ENCODE assay signal across 17 cellular contexts in genomic region chr7:117273325-117274292, GRCh38. TPM values are rescaled to one million over a fixed set of nuclear protein-coding genes. Genes with fewer than 3 reads are reported as not detected.
DNase-seq lines count a peak whose midpoint lies in the region; ATAC-seq, FAIRE-seq and TF ChIP-seq lines count a peak whose summit lies in the region.
"Had no signal": no experiment of that assay in that cellular context is flagged by ENCODE, and none has a peak within 500 bp of the region (broad histone marks: within the 10 kb centered on the region; RNA-seq: fewer than 3 reads in every experiment).

No MANE protein-coding gene starts in this region.

- POLR2A ChIA-PET in HEK293T (lab: Yijun Ruan, JAX): no interaction called here

- H3K36me3 ChIP-seq in bronchial epithelial cell (ENCODE audit: control insufficient read depth, insufficient read depth, low read length): no peaks in the 10 kb centered on the region
- H3K36me3 ChIP-seq: colonic mucosa had no signal

- DNase-seq in HEK293T (ENCODE audit: extremely low spot score) (peak; percentile 42), NCI-H1694 (lab: John Stamatoyannopoulos, UW) (peak; percentile 31), bronchial epithelial cell (ENCODE audit: low read depth) (peak; percentile 91), retina (peak; percentile 21), D341Med (ENCODE audit: low spot score) (no peak)
- no peak for DNase-seq in stimulated activated CD4-positive, alpha-beta T cell treated with anti-CD3 and anti-CD28 coated beads, Interleukin-4, amount 100 ng/mL, for 24 hours
- DNase-seq: activated CD4-positive, alpha-beta T cell treated with anti-CD3 and anti-CD28 coated beads, Interleukin-2, amount 50 U/mL, for 1 hour; activated naive CD4-positive, alpha-beta T cell treated with Interleukin-2 at 50 U/mL for 16 hours; Calu3; colonic mucosa; left ventricle myocardium superior; NCI-H1048; stimulated activated CD4-positive, alpha-beta T cell treated with anti-CD3 and anti-CD28 coated beads, Interleukin-4, amount 100 ng/mL, for 1 hour had no signal

- no peaks in the 10 kb centered on the region for H3K27me3 ChIP-seq in bronchial epithelial cell (ENCODE audit: control insufficient read depth, insufficient read depth, low read length)
- H3K27me3 ChIP-seq: colonic mucosa had no signal

- ATAC-seq in GM18517 (IDR thresholded peaks at IDR 0.05; ENCODE audit: unreplicated experiment): no peak
- ATAC-seq: left ventricle myocardium superior had no signal

- no peak for TF ChIP-seq CTCF in bronchial epithelial cell (IDR thresholded peaks at IDR 0.05; ENCODE audit: insufficient read depth, low read length, severe bottlenecking)

- FAIRE-seq in bronchial epithelial cell (lab: Jason Lieb, UNC): no peak
- FAIRE-seq: RCC 7860, TTC549 had no signal

- H3K4me3 ChIP-seq in bronchial epithelial cell (ENCODE audit: low read depth, low read length): no peak overlapping the region
- H3K4me3 ChIP-seq: colonic mucosa had no signal

- CTCF ChIA-PET in HEK293T (lab: Yijun Ruan, JAX): no interaction called here

TF ChIP-seq in HEK293T, 16 proteins besides CTCF, POLR2A, EP300 and RAD21:
- TF ChIP-seq SP1 (IDR thresholded peaks at IDR 0.05) (no peak), TARDBP (IDR thresholded peaks at IDR 0.05) (no peak), LEF1 (IDR thresholded peaks at IDR 0.05; ENCODE audit: borderline replicate concordance) (no peak), ELF4 (IDR thresholded peaks at IDR 0.05) (no peak), FOXK2 (IDR thresholded peaks at IDR 0.05) (no peak), FOXM1 (IDR thresholded peaks at IDR 0.05; ENCODE audit: borderline replicate concordance) (no peak), ARNT (IDR thresholded peaks at IDR 0.05) (no peak)
- TF ChIP-seq, protein P1, sequence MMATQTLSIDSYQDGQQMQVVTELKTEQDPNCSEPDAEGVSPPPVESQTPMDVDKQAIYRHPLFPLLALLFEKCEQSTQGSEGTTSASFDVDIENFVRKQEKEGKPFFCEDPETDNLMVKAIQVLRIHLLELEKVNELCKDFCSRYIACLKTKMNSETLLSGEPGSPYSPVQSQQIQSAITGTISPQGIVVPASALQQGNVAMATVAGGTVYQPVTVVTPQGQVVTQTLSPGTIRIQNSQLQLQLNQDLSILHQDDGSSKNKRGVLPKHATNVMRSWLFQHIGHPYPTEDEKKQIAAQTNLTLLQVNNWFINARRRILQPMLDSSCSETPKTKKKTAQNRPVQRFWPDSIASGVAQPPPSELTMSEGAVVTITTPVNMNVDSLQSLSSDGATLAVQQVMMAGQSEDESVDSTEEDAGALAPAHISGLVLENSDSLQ (IDR thresholded peaks at IDR 0.05): peak; percentile 46; the same call in 1 of the 2 replicates

RNA-seq across cellular contexts. Expression of gene WNT2, which starts 49.2 kb away (rescaled TPM):
- total RNA-seq in bronchial epithelial cell: under 0.01 TPM in 1 of 2 replicates, not detected in the other
- total RNA-seq: Calu3, epithelial cell of proximal tubule had no signal

Comparison
In these comparisons a context has a peak if more than half of its experiments do, and no peak if none do; other contexts are left out.
1. DNase-seq: peak in HEK293T (single experiment), NCI-H1694 (single experiment), bronchial epithelial cell (single experiment) and retina (single experiment); none in stimulated activated CD4-positive, alpha-beta T cell treated with anti-CD3 and anti-CD28 coated beads, Interleukin-4, amount 100 ng/mL, for 24 hours (single experiment) and D341Med (single experiment).